1 cellular context compared by ENCODE assay signal in genomic region chr2:206464597-206464996, GRCh38.
TF ChIP-seq lines count a peak whose summit lies in the region.

No MANE protein-coding gene starts in this region.

TF ChIP-seq in GM12878, 131 proteins besides CTCF, POLR2A, EP300 and RAD21 (continued from another document):
- TF ChIP-seq CEBPZ (IDR thresholded peaks at IDR 0.05; ENCODE audit: low read depth, low read length) (no peak), ZZZ3 (IDR thresholded peaks at IDR 0.05; ENCODE audit: control insufficient read depth, insufficient read length, low read depth) (no peak), ETV6 (conservative IDR thresholded peaks at IDR 0.05 in 1 of 2, IDR thresholded peaks at IDR 0.05 in 1 of 2; ENCODE audit: borderline replicate concordance in 1 of 2, low read depth in 1 of 2) (no peak), JUND (IDR thresholded peaks at IDR 0.05; ENCODE audit: low read depth, low read length) (no peak), RELA (IDR thresholded peaks at IDR 0.05; ENCODE audit: borderline replicate concordance, partially characterized antibody) (no peak), DPF2 (IDR thresholded peaks at IDR 0.05) (no peak), MTA3 (IDR thresholded peaks at IDR 0.05; ENCODE audit: borderline replicate concordance, low read length) (no peak), ZNF622 (IDR thresholded peaks at IDR 0.05) (no peak), RCOR1 (conservative IDR thresholded peaks at IDR 0.05; ENCODE audit: low read depth, low read length) (no peak), NBN (IDR thresholded peaks at IDR 0.05) (no peak), IKZF1 (conservative IDR thresholded peaks at IDR 0.05) (no peak), SUPT20H (IDR thresholded peaks at IDR 0.05; ENCODE audit: borderline replicate concordance, control insufficient read depth, low read depth, low read length) (no peak), ZNF592 (IDR thresholded peaks at IDR 0.05) (no peak), LARP7 (IDR thresholded peaks at IDR 0.05) (no peak), SPI1 (IDR thresholded peaks at IDR 0.05; ENCODE audit: borderline replicate concordance, insufficient read depth, low read depth, low read length) (no peak), RUNX3 (IDR thresholded peaks at IDR 0.05; ENCODE audit: low read length) (no peak), GATAD2B (conservative IDR thresholded peaks at IDR 0.05; ENCODE audit: low read depth) (no peak), TCF3 (IDR thresholded peaks at IDR 0.05; ENCODE audit: borderline replicate concordance, insufficient read depth, low read depth, low read length) (no peak), RFX5 (IDR thresholded peaks at IDR 0.05; ENCODE audit: low read depth, low read length) (no peak)
